Comparison of ENCODE assay signal across 22 cellular contexts in genomic region chr2:235706496-235706895, GRCh38.
"Had no signal": no experiment of that assay in that cellular context is flagged by ENCODE, and none has a peak within 500 bp of the region (broad histone marks: within the 10 kb centered on the region; RNA-seq: fewer than 3 reads in every experiment).

No MANE protein-coding gene starts in this region.

- H3K36me3 ChIP-seq: pancreas, prostate gland, thyroid gland had no signal

- H3K4me1 ChIP-seq: pancreas, prostate gland had no signal

- H3K27ac ChIP-seq: heart left ventricle, left ventricle myocardium inferior, pancreas, prostate gland, stomach, thyroid gland had no signal

- DNase-seq: activated B cell treated with CpG ODN at 0.5 μM for 24 hours; activated CD8-positive, alpha-beta memory T cell treated with anti-CD3 and anti-CD28 coated beads, Interleukin-2, amount 10 ng/mL, durations not matched to agents 7 days and 5 days; activated CD8-positive, alpha-beta T cell treated with anti-CD3 and anti-CD28 coated beads, Interleukin-2, amount 10 ng/mL, durations not matched to agents 7 days and 5 days; activated naive CD4-positive, alpha-beta T cell; activated T-cell treated with anti-CD3 and anti-CD28 coated beads for 4 hours; activated T-cell treated with anti-CD3 and anti-CD28 coated beads, Interleukin-2, amount 50 U/mL, for 72 hours; hypothalamus; immature natural killer cell; left ventricle myocardium inferior; pancreas; retina; stimulated activated CD4-positive, alpha-beta T cell treated with anti-CD3 and anti-CD28 coated beads, Interleukin-1b, Interleukin-23, amount 100 ng/mL, for 48 hours; stimulated activated naive B cell treated with anti-CD40 and anti-IgM and Interleukin-4, amounts not matched to agents 10 μg/mL and 1 μg/mL and 100 μg/mL, for 72 hours; stomach; T-cell; thyroid gland had no signal

- ATAC-seq: activated CD8-positive, alpha-beta memory T cell treated with anti-CD3 and anti-CD28 coated beads, Interleukin-2, amount 10 ng/mL, durations not matched to agents 7 days and 5 days; activated CD8-positive, alpha-beta T cell treated with anti-CD3 and anti-CD28 coated beads, Interleukin-2, amount 10 ng/mL, durations not matched to agents 7 days and 5 days; activated naive CD4-positive, alpha-beta T cell treated with anti-CD3 and anti-CD28 coated beads, Interleukin-2, amount 50 U/mL, for 72 hours; activated T-cell treated with anti-CD3 and anti-CD28 coated beads, Interleukin-2, amount 50 U/mL, for 72 hours; heart left ventricle; pancreas; sciatic nerve; stimulated activated naive B cell treated with anti-CD40 and anti-IgM and Interleukin-4, amounts not matched to agents 10 μg/mL and 1 μg/mL and 100 μg/mL, for 72 hours; T-cell had no signal

- H3K4me3 ChIP-seq: heart left ventricle, left ventricle myocardium inferior, lung, pancreas, prostate gland, smooth muscle cell, stomach, thyroid gland had no signal

- H3K9me3 ChIP-seq: heart left ventricle, left ventricle myocardium inferior, pancreas, prostate gland, stomach, thyroid gland had no signal

- H3K4me2 ChIP-seq: smooth muscle cell had no signal

- H3K27me3 ChIP-seq: heart left ventricle, pancreas, stomach, thyroid gland had no signal
